Comparison of ENCODE assay signal across 8 cellular contexts in the genomic region with DNA sequence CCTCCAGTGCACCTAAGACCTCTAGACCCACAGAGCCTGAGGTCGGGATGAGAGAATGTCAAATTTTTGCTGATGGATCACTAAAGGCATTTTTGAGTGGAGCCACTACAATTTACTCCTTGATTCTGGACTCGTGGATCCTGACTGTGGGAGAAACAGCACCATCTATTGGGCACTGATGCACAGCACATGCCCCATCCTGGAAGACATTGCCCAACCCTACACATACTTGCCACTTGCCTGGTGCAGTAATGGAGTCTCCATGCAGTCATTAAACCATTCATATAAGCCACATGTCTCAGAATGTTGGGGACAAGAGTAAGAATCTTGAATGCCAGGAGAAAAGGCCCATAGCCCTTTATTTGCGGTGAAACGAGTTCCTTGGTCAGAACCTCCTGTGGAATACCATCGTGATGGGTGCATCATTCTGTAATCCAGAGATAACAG.
DNase-seq lines count a peak whose midpoint lies in the region; ATAC-seq and TF ChIP-seq lines count a peak whose summit lies in the region.

No MANE protein-coding gene starts in this region.

- no peak overlapping the region for H3K4me2 ChIP-seq in H9 (ENCODE audit: insufficient read depth, insufficient read length, low read length)

- peak; percentile 94 for ATAC-seq in SK-N-SH treated with all-trans-retinoic acid at 6 μM for 48 hours
- peak; percentile 81 for ATAC-seq in left lobe of liver
- ATAC-seq in stimulated activated naive B cell treated with anti-CD40 and anti-IgM and Interleukin-4, amounts not matched to agents 10 μg/mL and 1 μg/mL and 100 μg/mL, for 72 hours (replicated peaks) = peak; percentile 61 to 69
- no peak for ATAC-seq in GM21737 (IDR thresholded peaks at IDR 0.05; ENCODE audit: unreplicated experiment)
- no peak for ATAC-seq in GM19328 (IDR thresholded peaks at IDR 0.05; ENCODE audit: unreplicated experiment)

- no peak overlapping the region for H4K91ac ChIP-seq in H9 (ENCODE audit: insufficient read length, low read depth, low read length)

- H3K4ac ChIP-seq in H9 (ENCODE audit: low read depth, low read length) = no peak overlapping the region

- no peak overlapping the region for H2BK15ac ChIP-seq in H9 (ENCODE audit: low read depth, low read length)

- no peak overlapping the region for H2BK20ac ChIP-seq in H9 (ENCODE audit: low read depth, low read length, poor library complexity, severe bottlenecking)

- H4K8ac ChIP-seq in H9 (replicated peaks; ENCODE audit: insufficient read length, low read depth, low read length) = no peak overlapping the region

- peak; percentile 68 for TF ChIP-seq CTCF in H9 (conservative IDR thresholded peaks at IDR 0.05)

- no peaks in the 10 kb centered on the region for H3K4me1 ChIP-seq in H9 (ENCODE audit: insufficient read depth, low read length)

- H3K27ac ChIP-seq in H9 (ENCODE audit: insufficient read length, low read depth, low read length) = no peak overlapping the region

- no peaks in the 10 kb centered on the region for H3K9me3 Mint-ChIP-seq in H9
- H3K9me3 Mint-ChIP-seq in stimulated activated naive B cell treated with anti-CD40 and anti-IgM and Interleukin-4, amounts not matched to agents 10 μg/mL and 1 μg/mL and 100 μg/mL, for 72 hours = no peaks in the 10 kb centered on the region

- H3K4me3 Mint-ChIP-seq in H9 = no peak overlapping the region
- no peak overlapping the region for H3K4me3 Mint-ChIP-seq in stimulated activated naive B cell treated with anti-CD40 and anti-IgM and Interleukin-4, amounts not matched to agents 10 μg/mL and 1 μg/mL and 100 μg/mL, for 72 hours

- no peaks in the 10 kb centered on the region for H3K79me1 ChIP-seq in H9 (ENCODE audit: insufficient read depth, low read depth, low read length, poor library complexity, severe bottlenecking)

- no peak overlapping the region for H2AFZ ChIP-seq in H9 (ENCODE audit: low read length)

- H2BK12ac ChIP-seq in H9 (ENCODE audit: insufficient read length, low read depth, low read length) = no peak overlapping the region

- H3K18ac ChIP-seq in H9 (ENCODE audit: insufficient read length, low read depth, low read length) = no peak overlapping the region

- H3K56ac ChIP-seq in H9 (ENCODE audit: insufficient read length, low read depth, low read length) = no peak overlapping the region

- H3K9me3 ChIP-seq in H9 (ENCODE audit: control insufficient read depth, low read depth, low read length) = no peaks in the 10 kb centered on the region

- DNase-seq in COLO668 (lab: John Stamatoyannopoulos, UW; ENCODE audit: unreplicated experiment) (peak; percentile 21), H9 (peak; percentile 58), cerebellar cortex (ENCODE audit: low spot score) (peak; percentile 72), left lobe of liver (ENCODE audit: low spot score) (peak; percentile 54)
- DNase-seq in stimulated activated naive B cell treated with anti-CD40 and anti-IgM and Interleukin-4, amounts not matched to agents 10 μg/mL and 1 μg/mL and 100 μg/mL, for 72 hours = no peak

- H3K23ac ChIP-seq in H9 (ENCODE audit: insufficient read length, low read depth, low read length) = no peak overlapping the region

- no peak overlapping the region for H3K27ac Mint-ChIP-seq in H9
- H3K27ac Mint-ChIP-seq in stimulated activated naive B cell treated with anti-CD40 and anti-IgM and Interleukin-4, amounts not matched to agents 10 μg/mL and 1 μg/mL and 100 μg/mL, for 72 hours = no peak overlapping the region

- peaks cover 98% of the 10 kb centered on the region for H3K27me3 Mint-ChIP-seq in H9 (ENCODE audit: low read depth)
- H3K27me3 Mint-ChIP-seq in stimulated activated naive B cell treated with anti-CD40 and anti-IgM and Interleukin-4, amounts not matched to agents 10 μg/mL and 1 μg/mL and 100 μg/mL, for 72 hours = peaks cover 4 to 7% of the 10 kb centered on the region in 2 donors

- H2BK5ac ChIP-seq in H9 (ENCODE audit: insufficient read length, low read length) = no peak overlapping the region

- H3K9ac ChIP-seq in H9 (ENCODE audit: extremely low read depth, insufficient read length, low read length) = no peak overlapping the region

- H4K20me1 ChIP-seq in H9 (ENCODE audit: control insufficient read depth, insufficient read depth, insufficient read length) = no peaks in the 10 kb centered on the region

- WGBS in H9 (ENCODE audit: extremely low coverage, insufficient read length, low lambda C conversion rate) = no CpG with 5 or more reads among the region's 5 CpGs

- no peak overlapping the region for H2BK120ac ChIP-seq in H9 (ENCODE audit: low read depth, low read length, poor library complexity, severe bottlenecking)

- H3K4me1 Mint-ChIP-seq in H9 = peaks cover 4 to 13% of the 10 kb centered on the region in 2 experiments
- H3K4me1 Mint-ChIP-seq in stimulated activated naive B cell treated with anti-CD40 and anti-IgM and Interleukin-4, amounts not matched to agents 10 μg/mL and 1 μg/mL and 100 μg/mL, for 72 hours = peaks cover 33 to 41% of the 10 kb centered on the region in 2 donors

- no peak overlapping the region for H3T11ph ChIP-seq in H9 (ENCODE audit: low read length)

- H4K5ac ChIP-seq in H9 (ENCODE audit: insufficient read length, low read depth, low read length) = no peak overlapping the region

- H3K14ac ChIP-seq in H9 (ENCODE audit: insufficient read depth, low read length) = no peak overlapping the region

- H3K23me2 ChIP-seq in H9 (ENCODE audit: insufficient read length, low read depth, low read length, poor library complexity, severe bottlenecking) = no peaks in the 10 kb centered on the region

- H3K36me3 Mint-ChIP-seq in H9 (ENCODE audit: insufficient read depth in 1 of 3, low read depth in 3 of 3) = no peaks in the 10 kb centered on the region
- no peaks in the 10 kb centered on the region for H3K36me3 Mint-ChIP-seq in stimulated activated naive B cell treated with anti-CD40 and anti-IgM and Interleukin-4, amounts not matched to agents 10 μg/mL and 1 μg/mL and 100 μg/mL, for 72 hours

- H3K27me3 ChIP-seq in H9 (ENCODE audit: insufficient read depth, low read length) = peaks cover 13% of the 10 kb centered on the region

- no peaks in the 10 kb centered on the region for H3K79me2 ChIP-seq in H9 (ENCODE audit: insufficient read depth, low read length)

- no peak overlapping the region for H2AK5ac ChIP-seq in H9 (ENCODE audit: insufficient read length, low read length)

TF ChIP-seq in SK-N-SH treated with all-trans-retinoic acid at 6 μM for 48 hours, 23 proteins besides CTCF, POLR2A, EP300 and RAD21 (continues in another document):
- TF ChIP-seq GLIS3 (CRISPR knock-in tag; IDR thresholded peaks at IDR 0.05) = no peak
- TF ChIP-seq BACH2 (CRISPR knock-in tag; IDR thresholded peaks at IDR 0.05; ENCODE audit: borderline replicate concordance) = no peak
- TF ChIP-seq SNAI2 (CRISPR knock-in tag; IDR thresholded peaks at IDR 0.05) = no peak
- TF ChIP-seq, protein P1, sequence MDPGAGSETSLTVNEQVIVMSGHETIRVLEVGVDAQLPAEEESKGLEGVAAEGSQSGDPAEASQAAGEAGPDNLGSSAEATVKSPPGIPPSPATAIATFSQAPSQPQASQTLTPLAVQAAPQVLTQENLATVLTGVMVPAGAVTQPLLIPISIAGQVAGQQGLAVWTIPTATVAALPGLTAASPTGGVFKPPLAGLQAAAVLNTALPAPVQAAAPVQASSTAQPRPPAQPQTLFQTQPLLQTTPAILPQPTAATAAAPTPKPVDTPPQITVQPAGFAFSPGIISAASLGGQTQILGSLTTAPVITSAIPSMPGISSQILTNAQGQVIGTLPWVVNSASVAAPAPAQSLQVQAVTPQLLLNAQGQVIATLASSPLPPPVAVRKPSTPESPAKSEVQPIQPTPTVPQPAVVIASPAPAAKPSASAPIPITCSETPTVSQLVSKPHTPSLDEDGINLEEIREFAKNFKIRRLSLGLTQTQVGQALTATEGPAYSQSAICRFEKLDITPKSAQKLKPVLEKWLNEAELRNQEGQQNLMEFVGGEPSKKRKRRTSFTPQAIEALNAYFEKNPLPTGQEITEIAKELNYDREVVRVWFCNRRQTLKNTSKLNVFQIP (CRISPR knock-in tag; IDR thresholded peaks at IDR 0.05; ENCODE audit: borderline replicate concordance, low read depth) = no peak
- TF ChIP-seq RARB (CRISPR knock-in tag; IDR thresholded peaks at IDR 0.05) = no peak
- TF ChIP-seq, protein P2, sequence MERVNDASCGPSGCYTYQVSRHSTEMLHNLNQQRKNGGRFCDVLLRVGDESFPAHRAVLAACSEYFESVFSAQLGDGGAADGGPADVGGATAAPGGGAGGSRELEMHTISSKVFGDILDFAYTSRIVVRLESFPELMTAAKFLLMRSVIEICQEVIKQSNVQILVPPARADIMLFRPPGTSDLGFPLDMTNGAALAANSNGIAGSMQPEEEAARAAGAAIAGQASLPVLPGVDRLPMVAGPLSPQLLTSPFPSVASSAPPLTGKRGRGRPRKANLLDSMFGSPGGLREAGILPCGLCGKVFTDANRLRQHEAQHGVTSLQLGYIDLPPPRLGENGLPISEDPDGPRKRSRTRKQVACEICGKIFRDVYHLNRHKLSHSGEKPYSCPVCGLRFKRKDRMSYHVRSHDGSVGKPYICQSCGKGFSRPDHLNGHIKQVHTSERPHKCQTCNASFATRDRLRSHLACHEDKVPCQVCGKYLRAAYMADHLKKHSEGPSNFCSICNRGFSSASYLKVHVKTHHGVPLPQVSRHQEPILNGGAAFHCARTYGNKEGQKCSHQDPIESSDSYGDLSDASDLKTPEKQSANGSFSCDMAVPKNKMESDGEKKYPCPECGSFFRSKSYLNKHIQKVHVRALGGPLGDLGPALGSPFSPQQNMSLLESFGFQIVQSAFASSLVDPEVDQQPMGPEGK (CRISPR knock-in tag; IDR thresholded peaks at IDR 0.05; ENCODE audit: borderline replicate concordance) = no peak

Comparison
In these comparisons a context has a peak if more than half of its experiments do, and no peak if none do; other contexts are left out.
1. ATAC-seq: peak in SK-N-SH treated with all-trans-retinoic acid at 6 μM for 48 hours (single experiment), left lobe of liver (single experiment) and stimulated activated naive B cell treated with anti-CD40 and anti-IgM and Interleukin-4, amounts not matched to agents 10 μg/mL and 1 μg/mL and 100 μg/mL, for 72 hours (2 of 2); none in GM21737 (single experiment) and GM19328 (single experiment).